1 cellular context compared by ENCODE assay signal in the genomic region with DNA sequence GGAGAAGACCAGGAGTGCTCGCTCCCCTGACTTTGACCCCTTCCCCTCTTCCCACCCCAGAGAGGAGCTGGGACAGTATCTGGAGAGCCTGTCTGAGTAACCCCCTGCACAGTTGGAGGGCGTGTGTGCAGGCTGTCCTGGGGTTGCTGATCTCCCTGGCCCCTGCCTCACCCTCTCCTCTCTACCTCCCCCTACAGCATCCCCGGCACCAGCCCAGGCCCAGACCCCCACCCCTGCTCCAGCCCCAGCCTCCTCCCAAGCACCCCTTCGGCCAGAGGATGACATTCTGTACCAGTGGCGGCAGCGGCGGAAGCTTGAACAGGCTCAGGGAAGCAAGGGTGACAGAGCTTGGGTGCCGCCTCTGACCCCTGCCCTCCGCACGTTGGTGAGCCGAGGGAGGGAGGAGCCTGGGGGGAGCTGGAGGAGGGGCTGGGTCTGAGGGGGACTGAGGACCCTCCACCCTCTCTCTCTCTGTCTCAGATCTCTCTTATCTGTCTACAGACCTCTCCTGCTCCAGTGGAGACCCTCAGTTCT.
TF ChIP-seq lines count a peak whose summit lies in the region.

No MANE protein-coding gene starts in this region.

TF ChIP-seq in A549, 52 proteins besides CTCF, POLR2A, EP300 and RAD21:
- no peak for TF ChIP-seq ZFP36 (IDR thresholded peaks at IDR 0.05; ENCODE audit: borderline replicate concordance, partially characterized antibody)
- no peak for TF ChIP-seq NPAS2 (CRISPR knock-in tag; IDR thresholded peaks at IDR 0.05; ENCODE audit: borderline replicate concordance)
- TF ChIP-seq, protein P1, sequence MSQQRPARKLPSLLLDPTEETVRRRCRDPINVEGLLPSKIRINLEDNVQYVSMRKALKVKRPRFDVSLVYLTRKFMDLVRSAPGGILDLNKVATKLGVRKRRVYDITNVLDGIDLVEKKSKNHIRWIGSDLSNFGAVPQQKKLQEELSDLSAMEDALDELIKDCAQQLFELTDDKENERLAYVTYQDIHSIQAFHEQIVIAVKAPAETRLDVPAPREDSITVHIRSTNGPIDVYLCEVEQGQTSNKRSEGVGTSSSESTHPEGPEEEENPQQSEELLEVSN (IDR thresholded peaks at IDR 0.05; ENCODE audit: borderline replicate concordance, low read depth) = no peak
- TF ChIP-seq, protein P2, sequence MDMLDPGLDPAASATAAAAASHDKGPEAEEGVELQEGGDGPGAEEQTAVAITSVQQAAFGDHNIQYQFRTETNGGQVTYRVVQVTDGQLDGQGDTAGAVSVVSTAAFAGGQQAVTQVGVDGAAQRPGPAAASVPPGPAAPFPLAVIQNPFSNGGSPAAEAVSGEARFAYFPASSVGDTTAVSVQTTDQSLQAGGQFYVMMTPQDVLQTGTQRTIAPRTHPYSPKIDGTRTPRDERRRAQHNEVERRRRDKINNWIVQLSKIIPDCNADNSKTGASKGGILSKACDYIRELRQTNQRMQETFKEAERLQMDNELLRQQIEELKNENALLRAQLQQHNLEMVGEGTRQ (IDR thresholded peaks at IDR 0.05) = no peak
- TF ChIP-seq JUN (IDR thresholded peaks at IDR 0.05) = no peak
- no peak for TF ChIP-seq HOXA7 (CRISPR knock-in tag; IDR thresholded peaks at IDR 0.05)
- TF ChIP-seq, protein P3, sequence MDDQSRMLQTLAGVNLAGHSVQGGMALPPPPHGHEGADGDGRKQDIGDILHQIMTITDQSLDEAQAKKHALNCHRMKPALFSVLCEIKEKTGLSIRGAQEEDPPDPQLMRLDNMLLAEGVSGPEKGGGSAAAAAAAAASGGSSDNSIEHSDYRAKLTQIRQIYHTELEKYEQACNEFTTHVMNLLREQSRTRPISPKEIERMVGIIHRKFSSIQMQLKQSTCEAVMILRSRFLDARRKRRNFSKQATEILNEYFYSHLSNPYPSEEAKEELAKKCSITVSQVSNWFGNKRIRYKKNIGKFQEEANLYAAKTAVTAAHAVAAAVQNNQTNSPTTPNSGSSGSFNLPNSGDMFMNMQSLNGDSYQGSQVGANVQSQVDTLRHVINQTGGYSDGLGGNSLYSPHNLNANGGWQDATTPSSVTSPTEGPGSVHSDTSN (IDR thresholded peaks at IDR 0.05) = no peak
- no peak for TF ChIP-seq SREBF2 (IDR thresholded peaks at IDR 0.05)
- no peak for TF ChIP-seq MAZ (IDR thresholded peaks at IDR 0.05; ENCODE audit: borderline replicate concordance, low read depth, low read length)
- TF ChIP-seq MAFK (IDR thresholded peaks at IDR 0.05; ENCODE audit: partially characterized antibody) = no peak
- no peak for TF ChIP-seq CBX8 (IDR thresholded peaks at IDR 0.05)
- no peak for TF ChIP-seq POLR2AphosphoS2 (conservative IDR thresholded peaks at IDR 0.05; ENCODE audit: low read length)
